7 cellular contexts compared by ENCODE assay signal in the genomic region with DNA sequence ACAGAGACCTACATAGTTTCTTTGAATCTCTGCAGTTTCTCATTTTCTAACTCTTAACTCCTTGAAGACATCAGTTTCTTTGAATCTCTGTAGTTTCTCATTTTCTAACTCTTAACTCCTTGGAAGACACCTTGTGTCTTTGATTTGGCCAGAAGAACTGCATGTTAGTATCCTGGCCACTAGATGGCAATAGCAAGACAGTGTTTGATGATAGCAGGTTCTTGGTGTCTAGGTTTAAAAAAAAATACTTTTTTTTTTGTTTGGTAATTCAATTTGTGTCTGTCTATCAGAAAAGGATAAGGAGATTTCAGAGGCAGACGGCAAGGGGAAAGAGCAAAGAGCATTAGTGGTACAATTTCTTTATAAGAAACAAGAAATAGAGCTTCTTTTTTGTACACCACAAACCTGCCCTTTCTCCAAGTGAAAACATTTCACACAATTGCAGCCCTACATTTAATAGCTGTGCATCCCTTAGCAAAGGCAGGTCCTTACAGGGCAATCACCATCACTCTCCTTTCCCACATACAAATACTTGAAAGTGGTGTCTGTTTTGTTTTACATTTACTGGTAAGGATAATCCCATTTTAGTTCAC.
DNase-seq lines count a peak whose midpoint lies in the region; ATAC-seq, FAIRE-seq and TF ChIP-seq lines count a peak whose summit lies in the region.

No MANE protein-coding gene starts in this region.

- TF ChIP-seq EP300 in gastroesophageal sphincter (IDR thresholded peaks at IDR 0.05) = no peak

- H3K4me1 ChIP-seq in gastroesophageal sphincter (no peaks in the 10 kb centered on the region), small intestine (ENCODE audit: control insufficient read depth in 2 of 2, insufficient read depth in 1 of 2, low read depth in 1 of 2, low read length in 1 of 2) (no peaks in the 10 kb centered on the region)

- peak; percentile 52 to 71 (median 63) for TF ChIP-seq CTCF in gastroesophageal sphincter (IDR thresholded peaks at IDR 0.05)

- ATAC-seq in GM21786 (IDR thresholded peaks at IDR 0.05; ENCODE audit: unreplicated experiment) = peak; percentile 88
- ATAC-seq in gastroesophageal sphincter = no peak

- no peak for TF ChIP-seq POLR2A in gastroesophageal sphincter (IDR thresholded peaks at IDR 0.05)

- H3K36me3 ChIP-seq in gastroesophageal sphincter = no peaks in the 10 kb centered on the region
- no peaks in the 10 kb centered on the region for H3K36me3 ChIP-seq in small intestine (ENCODE audit: control insufficient read depth in 2 of 2, insufficient read depth in 2 of 2, low read length in 2 of 2)

- H3K27me3 ChIP-seq in gastroesophageal sphincter (no peaks in the 10 kb centered on the region), small intestine (ENCODE audit: control insufficient read depth in 2 of 2, insufficient read depth in 2 of 2, low read length in 2 of 2) (no peaks in the 10 kb centered on the region)

- H3K27ac ChIP-seq in gastroesophageal sphincter (no peak overlapping the region), small intestine (ENCODE audit: low read depth in 1 of 2, low read length in 1 of 2) (no peak overlapping the region)

- H3K9me3 ChIP-seq in gastroesophageal sphincter (no peaks in the 10 kb centered on the region), small intestine (ENCODE audit: control insufficient read depth, low read depth) (no peaks in the 10 kb centered on the region)

- DNase-seq in GM04503 (ENCODE audit: low read depth) (peak; percentile 12), LHCN-M2 (ENCODE audit: low read depth) (peak; percentile 59), SKM-1 (lab: John Stamatoyannopoulos, UW; ENCODE audit: unreplicated experiment) (peak; percentile 35), small intestine (peak; percentile 54)
- DNase-seq in activated CD4-positive, alpha-beta T cell treated with anti-CD3 and anti-CD28 coated beads, Interleukin-2, amount 50 U/mL, for 1 hour = no peak

- 0 to 4% methylated on average over 1 of the region's 1 CpG for WGBS in gastroesophageal sphincter (ENCODE audit: low coverage in 1 of 2), 2 donors
- 0% methylated on average over 1 of the region's 1 CpG for WGBS in small intestine, 3 donors

- H3K4me3 ChIP-seq in gastroesophageal sphincter = no peak overlapping the region
- no peak overlapping the region for H3K4me3 ChIP-seq in small intestine (ENCODE audit: low read depth in 1 of 2, low read length in 2 of 2)

- no peak for FAIRE-seq in small intestine (lab: Jason Lieb, UNC)
